ENCODE assay signal across 9 cellular contexts in the genomic region with DNA sequence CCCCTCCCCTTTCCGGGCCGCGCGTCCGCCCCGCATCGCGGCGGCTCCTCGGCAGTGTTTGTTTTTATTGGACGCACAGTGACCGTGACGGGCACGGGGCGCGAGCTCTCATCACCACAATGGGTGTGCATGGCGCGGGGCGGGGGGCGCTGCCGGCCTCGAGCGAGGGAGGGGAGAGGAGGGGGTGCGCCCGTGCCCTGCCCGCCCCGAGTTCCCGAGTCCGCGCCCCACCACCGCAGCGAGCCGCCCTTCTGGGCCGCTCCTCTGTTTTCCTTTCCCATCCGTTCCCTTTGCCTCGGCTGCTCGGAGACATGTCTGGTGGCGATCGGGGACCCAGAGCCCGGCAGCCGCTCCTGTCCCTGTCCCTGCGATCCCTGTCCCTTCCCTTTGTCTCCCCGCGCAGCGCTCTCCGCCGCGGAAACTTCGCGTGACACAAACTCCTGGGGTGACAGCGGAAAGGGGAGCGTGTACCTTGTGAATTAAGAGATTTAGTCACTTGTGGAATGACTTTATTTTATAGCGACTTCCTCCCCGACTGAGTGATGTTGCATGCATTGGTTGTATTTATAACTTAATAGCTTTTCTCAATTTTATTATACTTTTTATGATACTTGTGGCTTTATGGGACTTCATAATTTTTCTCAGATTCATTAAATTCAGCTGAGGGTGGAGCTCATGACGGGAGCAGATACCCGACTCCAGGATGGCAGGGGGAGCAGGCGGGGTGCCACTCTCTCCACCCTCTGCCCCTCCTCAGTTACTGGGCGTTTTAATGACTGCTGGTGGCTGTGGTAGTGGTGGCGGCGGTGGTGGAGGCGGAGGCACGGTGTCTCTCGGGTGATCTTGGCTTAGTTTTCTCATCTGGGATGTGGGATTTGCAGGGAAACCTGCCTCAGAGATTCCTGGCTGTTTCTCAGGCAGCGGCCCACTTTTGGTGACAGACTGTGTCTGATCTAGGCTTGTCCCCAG. TPM values are rescaled to one million over a fixed set of nuclear protein-coding genes. Genes with fewer than 3 reads are reported as not detected.
A peak's percentile ranks its signal among the peaks of the same experiment; 100 is the strongest.
DNase-seq lines count a peak whose midpoint lies in the region; ATAC-seq, FAIRE-seq and TF ChIP-seq lines count a peak whose summit lies in the region.
"Had no signal": no experiment of that assay in that cellular context is flagged by ENCODE, and none has a peak within 500 bp of the region (broad histone marks: within the 10 kb centered on the region; RNA-seq: fewer than 3 reads in every experiment).

No MANE protein-coding gene starts in this region.

- no peak overlapping the region for H3K27ac ChIP-seq in breast epithelium
- H3K27ac ChIP-seq in mesodermal cell (ENCODE audit: low read depth, low read length, severe bottlenecking), result no peak overlapping the region
- H3K27ac ChIP-seq in vagina, result no peak overlapping the region
- H3K27ac ChIP-seq in kidney (ENCODE audit: low read depth in 2 of 2, low read length in 2 of 2), result no peak overlapping the region

- DNase-seq in stimulated activated CD4-positive, alpha-beta T cell treated with anti-CD3 and anti-CD28 coated beads, Interleukin-15, amount 100 ng/mL, for 24 hours, result peak; percentile 31
- DNase-seq in stimulated activated CD4-positive, alpha-beta T cell treated with anti-CD3 and anti-CD28 coated beads, Interleukin-4, amount 100 ng/mL, for 4 hours, result no peak
- no peak for DNase-seq in breast epithelium (ENCODE audit: low spot score in 2 of 2)
- DNase-seq in vagina (ENCODE audit: extremely low spot score in 2 of 2), result no peak
- no peak for DNase-seq in kidney
- DNase-seq in HTR-8/SVneo (ENCODE audit: insufficient read length, low spot score), result no peak
- DNase-seq: NCI-H1930 had no signal

- no peak overlapping the region for H3K9ac ChIP-seq in kidney (ENCODE audit: low read length in 2 of 2)

- 5% methylated on average over 37 to 52 of the region's 64 CpGs for WGBS in mesodermal cell (ENCODE audit: insufficient coverage in 2 of 2), 2 experiments

- H3K9me3 ChIP-seq in breast epithelium (no peaks in the 10 kb centered on the region), mesodermal cell (ENCODE audit: control insufficient read depth, low read length) (no peaks in the 10 kb centered on the region), vagina (no peaks in the 10 kb centered on the region), kidney (ENCODE audit: control insufficient read depth in 1 of 2, low read length in 2 of 2) (no peaks in the 10 kb centered on the region)

- H3K4me3 ChIP-seq in breast epithelium, result peak overlapping the region; percentile 27 to 71 (median 43)
- peak overlapping the region; percentile 42 for H3K4me3 ChIP-seq in mesodermal cell (ENCODE audit: extremely low read depth, insufficient read depth, low read length, poor library complexity, severe bottlenecking)
- peak overlapping the region; percentile 28 to 31 for H3K4me3 ChIP-seq in vagina
- H3K4me3 ChIP-seq in kidney (ENCODE audit: low read length in 2 of 2), result peak overlapping the region in 1 of 2 donors; percentile 30

- TF ChIP-seq POLR2A in breast epithelium (IDR thresholded peaks at IDR 0.05) (no peak), vagina (IDR thresholded peaks at IDR 0.05) (no peak)

- intact Hi-C loops in breast epithelium (cut with DNase I; ENCODE audit: low total_unique reads) (no loop called here), vagina (cut with DNase I) (no loop called here), kidney (cut with DNase I) (no loop called here)

- peaks cover 7 to 84% of the 10 kb centered on the region in 2 donors for H3K27me3 ChIP-seq in breast epithelium
- peaks cover 10% of the 10 kb centered on the region for H3K27me3 ChIP-seq in vagina

- no peaks in the 10 kb centered on the region for H3K4me1 ChIP-seq in breast epithelium
- peaks cover 5% of the 10 kb centered on the region for H3K4me1 ChIP-seq in mesodermal cell (ENCODE audit: control insufficient read depth, insufficient read depth, low read length, poor library complexity, severe bottlenecking)
- peaks cover 16% of the 10 kb centered on the region for H3K4me1 ChIP-seq in vagina
- no peaks in the 10 kb centered on the region for H3K4me1 ChIP-seq in kidney (ENCODE audit: control insufficient read depth in 1 of 2, insufficient read depth in 1 of 2, low read depth in 1 of 2, low read length in 2 of 2)

- no peak for ATAC-seq in GM21360 (IDR thresholded peaks at IDR 0.05; ENCODE audit: unreplicated experiment)

- FAIRE-seq in kidney (lab: Jason Lieb, UNC) (no peak), HTR-8/SVneo (lab: Jason Lieb, UNC) (no peak)

- TF ChIP-seq CTCF in breast epithelium (IDR thresholded peaks at IDR 0.05), result no peak
- no peak for TF ChIP-seq CTCF in vagina (IDR thresholded peaks at IDR 0.05)
- TF ChIP-seq CTCF in kidney (IDR thresholded peaks at IDR 0.05; ENCODE audit: borderline replicate concordance, extremely low read depth, insufficient read depth), result no peak

- H3K36me3 ChIP-seq in breast epithelium (no peaks in the 10 kb centered on the region), mesodermal cell (ENCODE audit: control insufficient read depth, insufficient read depth, low read length) (no peaks in the 10 kb centered on the region), vagina (no peaks in the 10 kb centered on the region), kidney (ENCODE audit: control insufficient read depth in 1 of 2, insufficient read depth in 2 of 2, low read length in 2 of 2) (no peaks in the 10 kb centered on the region)

RNA-seq across cellular contexts. Expression of a gene that starts 40.8 kb away (rescaled TPM):
- 1 to 10 TPM; 4.8 to 7.5 (median 7.2) TPM for total RNA-seq in breast epithelium
- 2.0 TPM for polyA plus RNA-seq in mesodermal cell (2013, experiment 1 of 2)
- 1.1 TPM for polyA plus RNA-seq in mesodermal cell (2013, experiment 2 of 2)
- 2.7 TPM for total RNA-seq in vagina
- 8.3 TPM for total RNA-seq in kidney
- polyA plus RNA-seq in kidney (ENCODE audit: insufficient read depth, low read depth, low replicate concordance), result 12.4 TPM

RNA-seq across cellular contexts. Expression of a gene that starts 50.5 kb away (rescaled TPM):
- total RNA-seq in breast epithelium (10 to 100 TPM; 11.4 to 14.1 (median 11.5) TPM), vagina (12.0 TPM), kidney (11.8 TPM)
- polyA plus RNA-seq in mesodermal cell (2013, experiment 1 of 2), result 11.3 TPM
- polyA plus RNA-seq in mesodermal cell (2013, experiment 2 of 2), result 7.2 TPM
- polyA plus RNA-seq in kidney (ENCODE audit: insufficient read depth, low read depth, low replicate concordance), result 40.7 TPM
